In genomic region chr12:122974892-122975789, GRCh38 we compare ENCODE assay signal across 1 cellular context.
TF ChIP-seq lines count a peak whose summit lies in the region.

Gene OGFOD2 (plus strand): TSS chr12:122975244. CDS start chr12:122975252, 8 bp downstream.

TF ChIP-seq in HepG2, 621 proteins besides CTCF, POLR2A, EP300 and RAD21 (continued from another document and continues in another):
- TF ChIP-seq ZNF292 (CRISPR knock-in tag; IDR thresholded peaks at IDR 0.05; ENCODE audit: borderline replicate concordance, low read depth) (no peak), ZNF530 (CRISPR knock-in tag; IDR thresholded peaks at IDR 0.05; ENCODE audit: low read depth) (no peak), HMGA1 (CRISPR knock-in tag; conservative IDR thresholded peaks at IDR 0.05) (no peak), ZHX1 (CRISPR knock-in tag; IDR thresholded peaks at IDR 0.05; ENCODE audit: low read depth) (no peak; the same call in none of the 2 replicates), ZNF691 (CRISPR knock-in tag; IDR thresholded peaks at IDR 0.05; ENCODE audit: borderline replicate concordance, low read depth) (0 out of 2 replicates have a peak, but pooled peaks have one; percentile 21), THAP9 (CRISPR knock-in tag; IDR thresholded peaks at IDR 0.05; ENCODE audit: borderline replicate concordance) (peak; percentile 83; the same call in 1 of the 2 replicates), HDAC6 (IDR thresholded peaks at IDR 0.05; ENCODE audit: low read depth, low read length) (no peak), ARNT (IDR thresholded peaks at IDR 0.05) (no peak), NCOA5 (CRISPR knock-in tag; IDR thresholded peaks at IDR 0.05) (no peak), SIN3A (IDR thresholded peaks at IDR 0.05; ENCODE audit: borderline replicate concordance, low read depth, low read length) (no peak), PRDM10 (CRISPR knock-in tag; IDR thresholded peaks at IDR 0.05; ENCODE audit: low read depth) (no peak), ZSCAN9 (CRISPR knock-in tag; IDR thresholded peaks at IDR 0.05; ENCODE audit: borderline replicate concordance) (no peak), ZNF841 (CRISPR knock-in tag; IDR thresholded peaks at IDR 0.05; ENCODE audit: borderline replicate concordance) (0 out of 2 replicates have a peak, but pooled peaks have one; percentile 61), ARID3A (IDR thresholded peaks at IDR 0.05; ENCODE audit: low read depth, low read length) (no peak), HDAC1 (CRISPR knock-in tag; IDR thresholded peaks at IDR 0.05) (peak; percentile 50; the same call in 1 of the 2 replicates), ZNF451 (CRISPR knock-in tag; IDR thresholded peaks at IDR 0.05) (no peak), ZBTB40 (IDR thresholded peaks at IDR 0.05) (no peak), ZBTB40 (CRISPR knock-in tag; IDR thresholded peaks at IDR 0.05) (no peak; the same call in 1 of the 2 replicates), ZSCAN21 (CRISPR knock-in tag; IDR thresholded peaks at IDR 0.05; ENCODE audit: borderline replicate concordance) (no peak), ZNF12 (CRISPR knock-in tag; IDR thresholded peaks at IDR 0.05) (0 out of 2 replicates have a peak, but pooled peaks have one; percentile 2), ESRRA (CRISPR knock-in tag; IDR thresholded peaks at IDR 0.05; ENCODE audit: low read depth) (no peak), ZNF614 (CRISPR knock-in tag; IDR thresholded peaks at IDR 0.05; ENCODE audit: borderline replicate concordance) (0 out of 2 replicates have a peak, but pooled peaks have one; percentile 9), ZNF883 (CRISPR knock-in tag; IDR thresholded peaks at IDR 0.05; ENCODE audit: not compliant biosample characterization) (no peak), PLRG1 (conservative IDR thresholded peaks at IDR 0.05) (no peak), ZNF770 (CRISPR knock-in tag; IDR thresholded peaks at IDR 0.05) (no peak; the same call in 1 of the 2 replicates), IRX3 (CRISPR knock-in tag; IDR thresholded peaks at IDR 0.05; ENCODE audit: borderline replicate concordance, low read depth) (no peak), ZNF674 (CRISPR knock-in tag; IDR thresholded peaks at IDR 0.05; ENCODE audit: low read depth) (no peak)
